In the genomic region with DNA sequence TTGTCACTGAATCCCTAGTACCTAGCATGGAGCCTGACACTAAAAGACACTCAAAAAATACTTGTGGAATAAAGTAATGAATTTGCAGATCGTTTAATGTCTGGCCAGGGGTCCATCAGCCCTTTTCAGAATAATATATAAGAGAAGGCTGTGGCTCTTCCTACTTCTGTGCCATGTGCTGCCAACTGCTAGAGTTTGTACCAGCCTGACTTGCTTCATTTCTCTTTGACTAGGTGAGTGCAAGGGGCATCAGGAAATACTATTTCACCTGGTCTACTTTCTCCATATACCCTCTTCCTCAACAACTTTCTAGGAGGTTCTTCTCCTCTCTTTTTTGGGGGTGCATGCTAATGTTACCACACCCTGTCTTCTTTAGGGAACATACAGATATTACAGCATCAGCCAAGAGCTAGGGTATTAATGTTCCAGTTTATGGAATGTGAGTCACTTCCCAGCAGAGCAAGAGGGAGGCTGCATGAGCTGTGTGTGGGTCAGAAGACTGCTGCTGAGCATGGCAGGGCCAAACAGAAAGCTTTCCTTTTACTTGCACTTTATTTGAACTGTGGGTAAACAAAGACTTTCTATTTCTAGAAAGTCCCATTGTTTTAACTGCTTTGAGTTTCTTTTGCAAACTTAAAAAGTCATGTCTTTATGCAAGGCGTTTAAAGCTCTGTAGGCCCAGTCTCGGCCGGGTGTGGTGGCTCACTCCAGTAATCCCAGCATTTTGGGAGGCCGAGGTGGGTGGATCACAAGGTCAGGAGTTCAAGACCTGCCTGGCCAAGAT, we compare ENCODE assay signal across 12 cellular contexts.
A peak's percentile ranks its signal among the peaks of the same experiment; 100 is the strongest.
DNase-seq lines count a peak whose midpoint lies in the region; ATAC-seq, FAIRE-seq and TF ChIP-seq lines count a peak whose summit lies in the region.
"Had no signal": no experiment of that assay in that cellular context is flagged by ENCODE, and none has a peak within 500 bp of the region (broad histone marks: within the 10 kb centered on the region; RNA-seq: fewer than 3 reads in every experiment).

No MANE protein-coding gene starts in this region.

- H3K9me3 ChIP-seq in Karpas-422 (ENCODE audit: low read length): no peaks in the 10 kb centered on the region

- H3K4me3 Mint-ChIP-seq in activated T-helper 2 cell treated with anti-CD3 and anti-CD28 coated beads, Interferon-gamma antibody, Interleukin-2, Interleukin-4, amounts not matched to agents 10 μg/mL and 5 μg/mL and 100 μg/mL, durations not matched to agents 14 hours and 24 hours and 36 hours (ENCODE audit: low read depth): no peak overlapping the region
- H3K4me3 Mint-ChIP-seq: activated T-cell treated with anti-CD3 and anti-CD28 coated beads, Interleukin-2, amount 50 U/mL, for 72 hours; T-cell had no signal

- H4K20me1 ChIP-seq in Karpas-422 (ENCODE audit: insufficient read depth, low read depth, low read length): no peaks in the 10 kb centered on the region

- no peak for ATAC-seq in GM19324 (IDR thresholded peaks at IDR 0.05; ENCODE audit: low FRiP score, unreplicated experiment)
- ATAC-seq: activated T-cell treated with anti-CD3 and anti-CD28 coated beads, Interleukin-2, amount 50 U/mL, for 72 hours; T-cell had no signal

- H3K79me2 ChIP-seq in Karpas-422 (ENCODE audit: low read length): no peaks in the 10 kb centered on the region

- no peaks in the 10 kb centered on the region for H3K27me3 Mint-ChIP-seq in activated T-helper 2 cell treated with anti-CD3 and anti-CD28 coated beads, Interferon-gamma antibody, Interleukin-2, Interleukin-4, amounts not matched to agents 10 μg/mL and 5 μg/mL and 100 μg/mL, durations not matched to agents 14 hours and 24 hours and 36 hours (ENCODE audit: low read depth)

- H3K36me3 Mint-ChIP-seq in activated T-helper 2 cell treated with anti-CD3 and anti-CD28 coated beads, Interferon-gamma antibody, Interleukin-2, Interleukin-4, amounts not matched to agents 10 μg/mL and 5 μg/mL and 100 μg/mL, durations not matched to agents 14 hours and 24 hours and 36 hours (ENCODE audit: low read depth): no peaks in the 10 kb centered on the region
- H3K36me3 Mint-ChIP-seq: T-cell had no signal

- intact Hi-C loops in activated T-helper 2 cell treated with anti-CD3 and anti-CD28 coated beads, Interferon-gamma antibody, Interleukin-2, Interleukin-4, amounts not matched to agents 10 μg/mL and 5 μg/mL and 100 μg/mL, durations not matched to agents 14 hours and 24 hours and 36 hours (cut with micrococcal nuclease): no loop called here

- H3K4me3 ChIP-seq in cardiac fibroblast (replicated peaks in 1 of 2; ENCODE audit: low read depth in 2 of 2, low read length in 2 of 2): no peak overlapping the region
- H3K4me3 ChIP-seq in Karpas-422 (ENCODE audit: low read length): no peak overlapping the region

- no peaks in the 10 kb centered on the region for H3K9me2 ChIP-seq in Karpas-422 (replicated peaks; ENCODE audit: insufficient read depth, low read length)

- no peak overlapping the region for H3K27ac ChIP-seq in Karpas-422 (ENCODE audit: low read length)

- no peak overlapping the region for H3K27ac Mint-ChIP-seq in activated T-helper 2 cell treated with anti-CD3 and anti-CD28 coated beads, Interferon-gamma antibody, Interleukin-2, Interleukin-4, amounts not matched to agents 10 μg/mL and 5 μg/mL and 100 μg/mL, durations not matched to agents 14 hours and 24 hours and 36 hours
- H3K27ac Mint-ChIP-seq: activated T-cell treated with anti-CD3 and anti-CD28 coated beads, Interleukin-2, amount 50 U/mL, for 72 hours; T-cell had no signal

- H3K27me3 ChIP-seq in Karpas-422 (ENCODE audit: low read length): no peaks in the 10 kb centered on the region

- FAIRE-seq in D721Med (lab: Jason Lieb, UNC): no peak

- no peaks in the 10 kb centered on the region for H3K4me1 ChIP-seq in Karpas-422 (ENCODE audit: low read length)

- no peaks in the 10 kb centered on the region for H3K4me1 Mint-ChIP-seq in activated T-helper 2 cell treated with anti-CD3 and anti-CD28 coated beads, Interferon-gamma antibody, Interleukin-2, Interleukin-4, amounts not matched to agents 10 μg/mL and 5 μg/mL and 100 μg/mL, durations not matched to agents 14 hours and 24 hours and 36 hours (ENCODE audit: low read depth)
- H3K4me1 Mint-ChIP-seq: T-cell had no signal

- no peak overlapping the region for H3K9ac ChIP-seq in Karpas-422 (ENCODE audit: low read length)

- no peaks in the 10 kb centered on the region for H3K36me3 ChIP-seq in Karpas-422 (ENCODE audit: insufficient read depth, low read length)

- TF ChIP-seq CTCF in cardiac fibroblast (IDR thresholded peaks at IDR 0.05; ENCODE audit: low read depth, low read length) (no peak), D721Med (IDR thresholded peaks at IDR 0.05; ENCODE audit: insufficient read depth, missing control alignments) (no peak)

- no peak overlapping the region for H2AFZ ChIP-seq in Karpas-422 (ENCODE audit: low read length)

- H3K4me2 ChIP-seq in Karpas-422 (ENCODE audit: low read depth, low read length, poor library complexity, severe bottlenecking): no peak overlapping the region

- peak; percentile 46 for DNase-seq in HPDE6-E6E7 (ENCODE audit: extremely low spot score)
- peak; percentile 91 to 93 for DNase-seq in cardiac fibroblast (ENCODE audit: low read depth in 2 of 2)
- peak; percentile 96 for DNase-seq in iris pigment epithelial cell (ENCODE audit: low read depth)
- DNase-seq in stromal cell of bone marrow (ENCODE audit: low read depth): peak; percentile 92
- no peak for DNase-seq in activated T-helper 2 cell treated with anti-CD3 and anti-CD28 coated beads, Interferon-gamma antibody, Interleukin-2, Interleukin-4, amounts not matched to agents 10 μg/mL and 5 μg/mL and 100 μg/mL, durations not matched to agents 14 hours and 24 hours and 36 hours (ENCODE audit: low spot score)
- no peak for DNase-seq in D721Med (ENCODE audit: insufficient read length, low spot score)
- no peak for DNase-seq in Karpas-422
- DNase-seq: activated T-cell treated with anti-CD3 and anti-CD28 coated beads, Interleukin-2, amount 50 U/mL, for 72 hours; erythroblast; NCI-H2029; T-cell had no signal

- no peaks in the 10 kb centered on the region for H3K9me3 Mint-ChIP-seq in activated T-helper 2 cell treated with anti-CD3 and anti-CD28 coated beads, Interferon-gamma antibody, Interleukin-2, Interleukin-4, amounts not matched to agents 10 μg/mL and 5 μg/mL and 100 μg/mL, durations not matched to agents 14 hours and 24 hours and 36 hours
- H3K9me3 Mint-ChIP-seq: activated T-cell treated with anti-CD3 and anti-CD28 coated beads, Interleukin-2, amount 50 U/mL, for 72 hours; T-cell had no signal

Comparison
In these comparisons a context has a peak if more than half of its experiments do, and no peak if none do; other contexts are left out.
1. DNase-seq: peak in HPDE6-E6E7 (single experiment), cardiac fibroblast (2 of 2), iris pigment epithelial cell (single experiment) and stromal cell of bone marrow (single experiment); none in activated T-helper 2 cell treated with anti-CD3 and anti-CD28 coated beads, Interferon-gamma antibody, Interleukin-2, Interleukin-4, amounts not matched to agents 10 μg/mL and 5 μg/mL and 100 μg/mL, durations not matched to agents 14 hours and 24 hours and 36 hours (single experiment), D721Med (single experiment) and Karpas-422 (single experiment).